In the genomic region with DNA sequence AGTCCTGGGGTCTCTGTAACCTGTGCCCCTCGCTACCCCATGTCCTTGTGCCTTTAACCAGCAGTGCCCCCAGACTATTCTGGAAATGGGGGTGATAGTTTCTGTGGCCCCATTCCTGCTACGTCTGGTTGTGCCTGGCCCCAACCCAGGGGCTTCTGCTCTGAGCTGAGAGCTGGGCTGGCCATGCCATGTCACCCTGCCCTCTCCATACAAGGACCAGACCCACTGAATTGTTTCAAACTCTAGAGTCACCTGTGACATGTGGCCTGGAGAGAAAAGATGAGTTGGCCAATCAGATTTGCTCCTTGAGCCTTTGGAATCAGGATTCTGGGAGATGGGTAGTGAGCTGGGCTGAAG, we compare ENCODE assay signal across 11 cellular contexts.
DNase-seq lines count a peak whose midpoint lies in the region; TF ChIP-seq lines count a peak whose summit lies in the region.
"Had no signal": no experiment of that assay in that cellular context is flagged by ENCODE, and none has a peak within 500 bp of the region (broad histone marks: within the 10 kb centered on the region; RNA-seq: fewer than 3 reads in every experiment).

No MANE protein-coding gene starts in this region.

- no peak overlapping the region for H3K27ac Mint-ChIP-seq in T-helper 2 cell treated with Interferon-gamma antibody and Interleukin-4, amounts not matched to agents 5 μg/mL and 100 μg/mL, for 36 hours

- BruUV-seq in PC-9 (replicated peaks; lab: Mats Ljungman, UMichigan), result no TSS peak

- H3K4me1 Mint-ChIP-seq in T-helper 2 cell treated with Interferon-gamma antibody and Interleukin-4, amounts not matched to agents 5 μg/mL and 100 μg/mL, for 36 hours (ENCODE audit: low read depth), result peaks cover 40% of the 10 kb centered on the region

- no peak overlapping the region for H3K9ac ChIP-seq in skeletal muscle satellite cell (ENCODE audit: low read depth, low read length)

- H3K4me2 ChIP-seq in PC-9 (peak overlapping the region; percentile 81), skeletal muscle satellite cell (ENCODE audit: low read length) (peak overlapping the region; percentile 63)

- peaks cover 3% of the 10 kb centered on the region for H3K27me3 Mint-ChIP-seq in T-helper 2 cell treated with Interferon-gamma antibody and Interleukin-4, amounts not matched to agents 5 μg/mL and 100 μg/mL, for 36 hours (ENCODE audit: low read depth)
- H3K27me3 Mint-ChIP-seq: T-cell had no signal

- H3K9me3 ChIP-seq in PC-9 (ENCODE audit: insufficient read depth, low read depth), result no peaks in the 10 kb centered on the region
- no peaks in the 10 kb centered on the region for H3K9me3 ChIP-seq in esophagus (ENCODE audit: control insufficient read depth in 2 of 2, insufficient read depth in 1 of 2, low read depth in 1 of 2, low read length in 1 of 2)
- H3K9me3 ChIP-seq in skeletal muscle satellite cell (replicated peaks; ENCODE audit: low read length), result no peaks in the 10 kb centered on the region
- H3K9me3 ChIP-seq: MG63, spleen had no signal

- H3K79me2 ChIP-seq in PC-9 (ENCODE audit: low read depth), result no peaks in the 10 kb centered on the region

- in situ Hi-C loops in ACHN (cut with HindIII; ENCODE audit: low pct_ligation_motif_present, low pct_unique_long_range_greater_than_20kb, low sequenced_read_pairs), result no loop called here

- H3K4me3 ChIP-seq in PC-9, result no peak overlapping the region
- no peak overlapping the region for H3K4me3 ChIP-seq in esophagus (ENCODE audit: low read depth in 1 of 2, low read length in 2 of 2)
- H3K4me3 ChIP-seq in skeletal muscle satellite cell (ENCODE audit: low read length), result no peak overlapping the region
- H3K4me3 ChIP-seq: MG63, spleen had no signal

- H3K36me3 Mint-ChIP-seq in T-helper 2 cell treated with Interferon-gamma antibody and Interleukin-4, amounts not matched to agents 5 μg/mL and 100 μg/mL, for 36 hours (ENCODE audit: low read depth), result peaks cover 11% of the 10 kb centered on the region

- H3K27me3 ChIP-seq in PC-9 (ENCODE audit: insufficient read depth, low read depth) (no peaks in the 10 kb centered on the region), esophagus (ENCODE audit: control insufficient read depth in 1 of 2, insufficient read depth in 2 of 2, low read length in 2 of 2) (no peaks in the 10 kb centered on the region), skeletal muscle satellite cell (ENCODE audit: control insufficient read depth, insufficient read depth, low read length) (peaks cover 3% of the 10 kb centered on the region)
- H3K27me3 ChIP-seq: MG63, spleen had no signal

- no peaks in the 10 kb centered on the region for H3K9me3 Mint-ChIP-seq in T-helper 2 cell treated with Interferon-gamma antibody and Interleukin-4, amounts not matched to agents 5 μg/mL and 100 μg/mL, for 36 hours

- 89 to 96% methylated on average over 2 of the region's 2 CpGs for WGBS in esophagus, 2 donors

- peaks cover 46% of the 10 kb centered on the region for H3K4me1 ChIP-seq in PC-9 (replicated peaks; ENCODE audit: insufficient read depth)
- peaks cover 20 to 29% of the 10 kb centered on the region in 2 donors for H3K4me1 ChIP-seq in esophagus (ENCODE audit: control insufficient read depth in 2 of 2, insufficient read depth in 2 of 2, low read length in 1 of 2)
- H3K4me1 ChIP-seq in skeletal muscle satellite cell (ENCODE audit: control insufficient read depth, insufficient read depth, low read length), result peaks cover 34% of the 10 kb centered on the region

- H2AFZ ChIP-seq in PC-9, result no peak overlapping the region

- H3K36me3 ChIP-seq in PC-9 (ENCODE audit: low read depth) (no peaks in the 10 kb centered on the region), esophagus (ENCODE audit: control insufficient read depth in 2 of 2, insufficient read depth in 2 of 2, low read length in 1 of 2) (no peaks in the 10 kb centered on the region), skeletal muscle satellite cell (ENCODE audit: insufficient read depth, low read length) (no peaks in the 10 kb centered on the region)
- H3K36me3 ChIP-seq: MG63 had no signal

- CTCF ChIA-PET in PC-9 (lab: Charles Lee), result interaction anchor here (0.7 kb wide), 1 partner anchor 224 kb away, joined by 3 read pairs; no protein-coding TSS in a partner anchor

- POLR2A ChIA-PET in PC-9 (lab: Charles Lee; ENCODE audit: unreplicated experiment), result interaction anchor here (0.7 kb wide), 1 partner anchor 74 kb away, joined by 4 read pairs; no protein-coding TSS in a partner anchor

- peak overlapping the region; percentile 30 for H3K4me3 Mint-ChIP-seq in T-helper 2 cell treated with Interferon-gamma antibody and Interleukin-4, amounts not matched to agents 5 μg/mL and 100 μg/mL, for 36 hours

- no peaks in the 10 kb centered on the region for H3K9me2 ChIP-seq in PC-9 (ENCODE audit: insufficient read depth)

- TF ChIP-seq CTCF in PC-9 (conservative IDR thresholded peaks at IDR 0.05), result no peak

- peaks cover 26% of the 10 kb centered on the region for H3F3A ChIP-seq in PC-9 (ENCODE audit: insufficient read depth, low read depth)

- H3K27ac ChIP-seq in PC-9, result peak overlapping the region; percentile 96
- H3K27ac ChIP-seq in esophagus (ENCODE audit: low read depth in 2 of 2, low read length in 1 of 2), result peak overlapping the region; percentile 52 to 87

- intact Hi-C loops in PC-9 (cut with micrococcal nuclease; ENCODE audit: unreplicated experiment), result no loop called here

- no peak for DNase-seq in T-helper 2 cell treated with Interferon-gamma antibody and Interleukin-4, amounts not matched to agents 5 μg/mL and 100 μg/mL, for 36 hours (ENCODE audit: low spot score)
- DNase-seq in T-helper 2 cell (no peak), PC-9 (no peak), ACHN (no peak), occipital lobe (lab: John Stamatoyannopoulos, UW) (no peak), hypothalamus (lab: John Stamatoyannopoulos, UW) (no peak)
- DNase-seq: spleen had no signal

- H4K20me1 ChIP-seq in PC-9 (ENCODE audit: insufficient read depth), result no peaks in the 10 kb centered on the region
